8 cellular contexts compared by ENCODE assay signal in genomic region chr5:149114403-149115312, GRCh38. TPM values are rescaled to one million over a fixed set of nuclear protein-coding genes. Genes with fewer than 3 reads are reported as not detected.
DNase-seq lines count a peak whose midpoint lies in the region; ATAC-seq and TF ChIP-seq lines count a peak whose summit lies in the region.

No MANE protein-coding gene starts in this region.

- H3K9me3 Mint-ChIP-seq in activated CD4-positive, alpha-beta memory T cell treated with anti-CD3 and anti-CD28 coated beads for 36 hours = no peaks in the 10 kb centered on the region

- intact Hi-C loops in activated CD4-positive, alpha-beta memory T cell treated with anti-CD3 and anti-CD28 coated beads for 36 hours (cut with micrococcal nuclease) = loop anchor here (1.0 to 10.0 kb wide), 5 partner anchors 80 to 930 kb away; no protein-coding TSS in a partner anchor
- intact Hi-C loops in tibial artery (cut with DNase I; ENCODE audit: low total_unique reads) = loop anchor here (10.0 kb wide), 1 partner anchor 380 kb away; no protein-coding TSS in a partner anchor

- no peaks in the 10 kb centered on the region for H3K36me3 Mint-ChIP-seq in activated CD4-positive, alpha-beta memory T cell treated with anti-CD3 and anti-CD28 coated beads for 36 hours

- no peak overlapping the region for H3K27ac ChIP-seq in tibial artery

- no peaks in the 10 kb centered on the region for H3K4me1 ChIP-seq in tibial artery

- H3K27ac Mint-ChIP-seq in activated CD4-positive, alpha-beta memory T cell treated with anti-CD3 and anti-CD28 coated beads for 36 hours = no peak overlapping the region

- peaks cover 17% of the 10 kb centered on the region for H3K27me3 Mint-ChIP-seq in activated CD4-positive, alpha-beta memory T cell treated with anti-CD3 and anti-CD28 coated beads for 36 hours

- peak; percentile 61 for ATAC-seq in HG03025 (IDR thresholded peaks at IDR 0.05; ENCODE audit: low FRiP score, unreplicated experiment)

- H3K4me1 Mint-ChIP-seq in activated CD4-positive, alpha-beta memory T cell treated with anti-CD3 and anti-CD28 coated beads for 36 hours (ENCODE audit: low read depth) = no peaks in the 10 kb centered on the region

- peaks cover 0 to 6% of the 10 kb centered on the region in 2 donors for H3K27me3 ChIP-seq in tibial artery

- POLR2A ChIA-PET in activated CD4-positive, alpha-beta memory T cell treated with anti-CD3 and anti-CD28 coated beads for 36 hours (lab: Charles Lee) = no interaction called here

- in situ Hi-C loops in GM13977 (cut with MboI; ENCODE audit: low pct_unique_long_range_greater_than_20kb, low sequenced_read_pairs, unreplicated experiment) = no loop called here

- CTCF ChIA-PET in activated CD4-positive, alpha-beta memory T cell treated with anti-CD3 and anti-CD28 coated beads for 36 hours (lab: Charles Lee) = interaction anchor here (0.6 to 6.9 kb wide), 28 partner anchors 9 to 671 kb away, joined by 3 to 105 read pairs (median 4); no protein-coding TSS in a partner anchor

- DNase-seq in AG09319 (ENCODE audit: extremely low read depth, low read depth) = peak; percentile 61
- no peak for DNase-seq in GM13977 (ENCODE audit: low spot score)
- peak; percentile 25 for DNase-seq in NCI-H446 treated with DMSO at 0.1 percent for 48 hours (lab: John Stamatoyannopoulos, UW)
- peak; percentile 56 for DNase-seq in activated CD4-positive, alpha-beta memory T cell treated with anti-CD3 and anti-CD28 coated beads for 36 hours
- DNase-seq in epithelial cell of proximal tubule (ENCODE audit: low read depth) = peak; percentile 70
- DNase-seq in myocyte (ENCODE audit: low read depth) = peak; percentile 86
- DNase-seq in tibial artery = peak in 1 of 2 donors; percentile 48

- TF ChIP-seq CTCF in AG09319 (IDR thresholded peaks at IDR 0.05; ENCODE audit: low read depth, low read length) (peak; percentile 88), GM13977 (IDR thresholded peaks at IDR 0.05; ENCODE audit: extremely low read depth, insufficient read depth, missing control alignments) (peak; percentile 78), epithelial cell of proximal tubule (conservative IDR thresholded peaks at IDR 0.05; ENCODE audit: low read depth, low read length) (peak; percentile 91), tibial artery (IDR thresholded peaks at IDR 0.05) (peak; percentile 54 to 56)

- no peak overlapping the region for H3K4me3 Mint-ChIP-seq in activated CD4-positive, alpha-beta memory T cell treated with anti-CD3 and anti-CD28 coated beads for 36 hours

- no peaks in the 10 kb centered on the region for H3K36me3 ChIP-seq in tibial artery

- H3K9me3 ChIP-seq in tibial artery = no peaks in the 10 kb centered on the region

- H3K4me3 ChIP-seq in epithelial cell of proximal tubule (ENCODE audit: low read depth, low read length) = no peak overlapping the region
- no peak overlapping the region for H3K4me3 ChIP-seq in tibial artery

RNA-seq across cellular contexts. Expression of gene ABLIM3, which starts 26.6 kb away (rescaled TPM):
- under 1 TPM; 0.10 to 0.24 TPM for total RNA-seq in activated CD4-positive, alpha-beta memory T cell treated with anti-CD3 and anti-CD28 coated beads for 36 hours
- total RNA-seq in epithelial cell of proximal tubule = 15.6 and 30.1 TPM in 2 replicates
- total RNA-seq in myocyte = 126 and 220 TPM in 2 replicates
- polyA plus RNA-seq in myocyte (2012) = 131 TPM

RNA-seq across cellular contexts. Expression of gene SH3TC2, which starts 51.8 kb away (rescaled TPM):
- total RNA-seq in activated CD4-positive, alpha-beta memory T cell treated with anti-CD3 and anti-CD28 coated beads for 36 hours = not detected
- total RNA-seq in epithelial cell of proximal tubule (2.3 and 2.7 TPM in 2 replicates), myocyte (3.9 and 4.3 TPM in 2 replicates)
- polyA plus RNA-seq in myocyte (2012) = 1.4 TPM

Comparison
In these comparisons a context has a peak if more than half of its experiments do, and no peak if none do; other contexts are left out.
1. RNA of gene ABLIM3, which starts 26.6 kb away (total RNA-seq): 126 to 220 TPM in myocyte and 15.6 to 30.1 TPM in epithelial cell of proximal tubule; 0.10 to 0.24 TPM in activated CD4-positive, alpha-beta memory T cell treated with anti-CD3 and anti-CD28 coated beads for 36 hours; every median in the first group is over 10 times any median in the second.
2. Peak in every context shown above with its lines, with median percentiles within 50 percentile points of each other: CTCF ChIP-seq.